In genomic region chr15:99371180-99372103, GRCh38 we compare ENCODE assay signal across 9 cellular contexts.
DNase-seq lines count a peak whose midpoint lies in the region; ATAC-seq and TF ChIP-seq lines count a peak whose summit lies in the region.
"Had no signal": no experiment of that assay in that cellular context is flagged by ENCODE, and none has a peak within 500 bp of the region (broad histone marks: within the 10 kb centered on the region; RNA-seq: fewer than 3 reads in every experiment).

No MANE protein-coding gene starts in this region.

- peak; percentile 22 for DNase-seq in fibroblast of mammary gland (ENCODE audit: low read depth)
- DNase-seq in NCI-H1417 treated with DMSO at 0.1 percent for 48 hours (lab: John Stamatoyannopoulos, UW): no peak
- DNase-seq in NCI-H146 (lab: John Stamatoyannopoulos, UW): no peak
- no peak for DNase-seq in nephron progenitor cell
- DNase-seq in ureter (ENCODE audit: low spot score): no peak

- H3K9me3 Mint-ChIP-seq in nephron progenitor cell: peaks cover 50% of the 10 kb centered on the region

- peak; percentile 75 for ATAC-seq in GM21367 (IDR thresholded peaks at IDR 0.05; ENCODE audit: unreplicated experiment)
- ATAC-seq in HG03469 (IDR thresholded peaks at IDR 0.05; ENCODE audit: unreplicated experiment): peak; percentile 85

- H3K27ac Mint-ChIP-seq in nephron progenitor cell: no peak overlapping the region
- H3K27ac Mint-ChIP-seq: nephron had no signal

- H3K4me3 ChIP-seq in fibroblast of mammary gland (ENCODE audit: control insufficient read depth, low read depth, low read length): no peak overlapping the region

- TF ChIP-seq CTCF in GM12872 (IDR thresholded peaks at IDR 0.05; ENCODE audit: insufficient read depth, low read depth, low read length): peak; percentile 25; the same call in 2 of the 3 replicates
- TF ChIP-seq CTCF in fibroblast of mammary gland (conservative IDR thresholded peaks at IDR 0.05; ENCODE audit: control insufficient read depth, insufficient read depth, low read depth, low read length): no peak
- no peak for TF ChIP-seq CTCF in nephron progenitor cell (IDR thresholded peaks at IDR 0.05)

- H3K36me3 Mint-ChIP-seq in nephron progenitor cell (ENCODE audit: low read depth): peaks cover 67% of the 10 kb centered on the region

- H3K4me3 Mint-ChIP-seq in nephron progenitor cell: no peak overlapping the region
- H3K4me3 Mint-ChIP-seq: nephron had no signal

- no peaks in the 10 kb centered on the region for H3K4me1 Mint-ChIP-seq in nephron progenitor cell
- H3K4me1 Mint-ChIP-seq: nephron had no signal

- H3K27me3 Mint-ChIP-seq in nephron progenitor cell (ENCODE audit: low read depth, poor library complexity): no peaks in the 10 kb centered on the region
